ENCODE assay signal across 1 cellular context in genomic region chr15:41545218-41545617, GRCh38.
TF ChIP-seq lines count a peak whose summit lies in the region.

No MANE protein-coding gene starts in this region.

TF ChIP-seq in GM23338, 12 proteins besides CTCF, POLR2A, EP300 and RAD21 (continued from another document):
- TF ChIP-seq ZNF462 (CRISPR knock-in tag; IDR thresholded peaks at IDR 0.05) (no peak), EZH2phosphoT487 (IDR thresholded peaks at IDR 0.05; ENCODE audit: unreplicated experiment) (no peak), POLR2AphosphoS5 (IDR thresholded peaks at IDR 0.05; ENCODE audit: low read depth) (no peak), ZNF331 (CRISPR knock-in tag; IDR thresholded peaks at IDR 0.05; ENCODE audit: low read depth) (no peak), REST (IDR thresholded peaks at IDR 0.05; ENCODE audit: unreplicated experiment) (no peak), NANOG (IDR thresholded peaks at IDR 0.05; ENCODE audit: borderline replicate concordance) (no peak)
